ENCODE assay signal across 11 cellular contexts in the genomic region with DNA sequence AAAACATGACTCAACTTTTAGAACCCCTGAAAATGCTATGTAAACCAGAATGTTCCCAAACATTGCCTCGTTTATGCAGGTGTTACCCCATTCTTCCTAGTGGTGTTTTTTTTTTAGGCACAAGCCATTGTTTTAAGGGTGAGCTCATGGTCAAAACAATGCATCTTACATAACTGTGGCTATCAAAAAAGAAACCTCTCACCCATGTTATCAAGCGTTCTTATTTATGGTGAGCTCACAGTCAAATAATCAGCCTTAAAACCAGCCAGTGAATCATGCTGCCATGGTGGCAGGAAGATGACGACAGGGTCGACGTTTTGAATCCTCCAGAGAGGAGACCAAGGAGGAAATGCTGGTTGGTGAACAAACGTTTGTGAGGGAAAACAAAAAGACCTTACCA.
DNase-seq lines count a peak whose midpoint lies in the region; ATAC-seq and TF ChIP-seq lines count a peak whose summit lies in the region.
"Had no signal": no experiment of that assay in that cellular context is flagged by ENCODE, and none has a peak within 500 bp of the region (broad histone marks: within the 10 kb centered on the region; RNA-seq: fewer than 3 reads in every experiment).

No MANE protein-coding gene starts in this region.

- H3K4me1 ChIP-seq in aorta (ENCODE audit: control insufficient read depth in 1 of 2, insufficient read depth in 2 of 2, low read length in 2 of 2), result peaks cover 0 to 4% of the 10 kb centered on the region in 2 donors

- DNase-seq in Right ventricle myocardium superior, result no peak
- no peak for DNase-seq in Right ventricle myocardium inferior (ENCODE audit: missing footprints)
- DNase-seq in astrocyte of the cerebellum (ENCODE audit: low read depth), result peak; percentile 82
- no peak for DNase-seq in left ventricle myocardium superior
- no peak for DNase-seq in aorta
- DNase-seq in activated CD4-positive, CD25-positive, alpha-beta regulatory T cell (lab: John Stamatoyannopoulos, UW), result no peak
- no peak for DNase-seq in COR-L47 (lab: John Stamatoyannopoulos, UW)
- DNase-seq in cerebellar cortex (ENCODE audit: low spot score), result no peak
- DNase-seq: activated naive CD8-positive, alpha-beta T cell treated with anti-CD3 and anti-CD28 coated beads, Interleukin-2, amount 50 U/mL, for 24 hours; stimulated activated CD4-positive, alpha-beta T cell treated with anti-CD3 and anti-CD28 coated beads, Interleukin-2, amount 100 ng/mL, for 24 hours had no signal

- H3K4me3 ChIP-seq in astrocyte of the cerebellum (ENCODE audit: low read depth, low read length) (no peak overlapping the region), aorta (ENCODE audit: low read length in 2 of 2) (no peak overlapping the region)

- no peaks in the 10 kb centered on the region for H3K9me3 ChIP-seq in aorta (ENCODE audit: control insufficient read depth, low read length)
- H3K9me3 ChIP-seq: neutrophil had no signal

- in situ Hi-C loops in astrocyte of the cerebellum (cut with HindIII; ENCODE audit: low sequenced_read_pairs), result no loop called here

- H3K36me3 ChIP-seq in aorta (ENCODE audit: control insufficient read depth in 1 of 2, insufficient read depth in 2 of 2, low read length in 1 of 2), result no peaks in the 10 kb centered on the region
- H3K36me3 ChIP-seq: neutrophil had no signal

- WGBS in aorta, 2 donors, result 4% methylated on average over 6 of the region's 6 CpGs

- H3K27me3 ChIP-seq in aorta (ENCODE audit: control insufficient read depth in 1 of 2, insufficient read depth in 2 of 2, low read length in 1 of 2), result no peaks in the 10 kb centered on the region
- H3K27me3 ChIP-seq: neutrophil had no signal

- TF ChIP-seq CTCF in astrocyte of the cerebellum (IDR thresholded peaks at IDR 0.05; ENCODE audit: low read depth, low read length, missing control alignments), result no peak

- ATAC-seq in Right ventricle myocardium superior (ENCODE audit: poor library complexity) (peak; percentile 52), Right ventricle myocardium inferior (no peak), left ventricle myocardium superior (peak; percentile 63), aorta (ENCODE audit: low FRiP score) (peak; percentile 44)
- ATAC-seq: activated naive CD8-positive, alpha-beta T cell treated with anti-CD3 and anti-CD28 coated beads, Interleukin-2, amount 50 U/mL, for 24 hours had no signal

- intact Hi-C loops in Right ventricle myocardium superior (cut with DNase I), result no loop called here
- intact Hi-C loops in Right ventricle myocardium inferior (cut with DNase I), result no loop called here
- intact Hi-C loops in left ventricle myocardium superior (cut with micrococcal nuclease), result no loop called here
- intact Hi-C loops in aorta (cut with DNase I), result no loop called here

- H3K27ac ChIP-seq in aorta (ENCODE audit: low read depth in 1 of 2, low read length in 2 of 2), result no peak overlapping the region
- H3K27ac ChIP-seq: neutrophil had no signal
